10 cellular contexts compared by ENCODE assay signal in genomic region chr9:126788046-126788445, GRCh38.
"Had no signal": no experiment of that assay in that cellular context is flagged by ENCODE, and none has a peak within 500 bp of the region (broad histone marks: within the 10 kb centered on the region; RNA-seq: fewer than 3 reads in every experiment).

No MANE protein-coding gene starts in this region.

- H3K27ac ChIP-seq: left lung, tibial nerve had no signal

- DNase-seq: activated CD4-positive, alpha-beta T cell treated with anti-CD3 and anti-CD28 coated beads for 4 hours; activated naive CD4-positive, alpha-beta T cell; caudate nucleus; cortex of kidney; effector memory CD4-positive, alpha-beta T cell; heart right ventricle; islet precursor cell; left lung had no signal

- H3K4me3 ChIP-seq: heart right ventricle, left lung, tibial nerve had no signal

- H3K4me1 ChIP-seq: left lung, tibial nerve had no signal

- H3K9me3 ChIP-seq: heart right ventricle, left lung, tibial nerve had no signal

- H3K36me3 ChIP-seq: heart right ventricle, left lung, tibial nerve had no signal

- ATAC-seq: heart right ventricle; stimulated activated memory B cell treated with anti-CD40 and anti-IgM and Interleukin-4, amounts not matched to agents 10 μg/mL and 1 μg/mL and 100 μg/mL, for 72 hours had no signal
